Comparison of ENCODE assay signal across 13 cellular contexts in the genomic region with DNA sequence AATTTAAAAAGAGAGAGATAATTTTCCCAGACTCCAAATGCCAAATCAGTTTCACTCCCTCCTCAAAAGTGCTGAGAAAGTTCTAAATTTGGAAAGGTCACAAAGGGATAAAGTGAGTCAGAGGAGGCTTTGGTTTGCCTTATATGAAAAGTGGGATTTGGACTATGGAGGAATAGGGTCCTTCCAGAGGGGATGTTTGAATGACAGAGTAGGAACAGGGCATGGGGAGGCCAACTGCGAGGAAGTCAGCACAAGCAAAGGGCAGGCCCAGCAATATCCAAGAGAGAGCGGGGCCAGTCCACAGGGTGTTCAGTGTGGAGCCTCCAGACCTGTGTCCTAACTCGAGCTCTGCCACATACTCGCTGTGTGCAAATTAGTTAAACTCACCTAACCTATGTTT. TPM values are rescaled to one million over a fixed set of nuclear protein-coding genes. Genes with fewer than 3 reads are reported as not detected.
DNase-seq lines count a peak whose midpoint lies in the region; ATAC-seq and TF ChIP-seq lines count a peak whose summit lies in the region.
"Had no signal": no experiment of that assay in that cellular context is flagged by ENCODE, and none has a peak within 500 bp of the region (broad histone marks: within the 10 kb centered on the region; RNA-seq: fewer than 3 reads in every experiment).

No MANE protein-coding gene starts in this region.

- no peaks in the 10 kb centered on the region for H3K9me3 ChIP-seq in gastroesophageal sphincter
- H3K9me3 ChIP-seq in neuronal stem cell (replicated peaks in 1 of 2; ENCODE audit: control insufficient read depth in 2 of 2, insufficient read depth in 1 of 2, low read depth in 1 of 2, low read length in 2 of 2) = no peaks in the 10 kb centered on the region
- no peaks in the 10 kb centered on the region for H3K9me3 ChIP-seq in thyroid gland
- H3K9me3 ChIP-seq in MM.1S (replicated peaks; ENCODE audit: insufficient read depth, low read length) = no peaks in the 10 kb centered on the region
- no peaks in the 10 kb centered on the region for H3K9me3 ChIP-seq in effector memory CD4-positive, alpha-beta T cell (ENCODE audit: control insufficient read depth, low read length)

- H3K9me2 ChIP-seq in MM.1S (replicated peaks; ENCODE audit: insufficient read depth, low read length) = no peaks in the 10 kb centered on the region

- H3K36me3 ChIP-seq in gastroesophageal sphincter = no peaks in the 10 kb centered on the region
- no peaks in the 10 kb centered on the region for H3K36me3 ChIP-seq in neuronal stem cell (replicated peaks in 1 of 2; ENCODE audit: control insufficient read depth in 2 of 2, insufficient read depth in 2 of 2, low read length in 2 of 2)
- no peaks in the 10 kb centered on the region for H3K36me3 ChIP-seq in thyroid gland
- H3K36me3 ChIP-seq in MM.1S (replicated peaks; ENCODE audit: insufficient read depth, low read length) = no peaks in the 10 kb centered on the region
- H3K36me3 ChIP-seq in effector memory CD4-positive, alpha-beta T cell (ENCODE audit: control insufficient read depth, insufficient read depth, low read length) = no peaks in the 10 kb centered on the region
- H3K36me3 ChIP-seq: brain microvascular endothelial cell had no signal

- H3K18ac ChIP-seq in neuronal stem cell (ENCODE audit: low read length) = no peak overlapping the region

- intact Hi-C loops in thyroid gland (cut with DNase I) = loop anchor here (10.0 kb wide), 1 partner anchor 146 kb away; no protein-coding TSS in a partner anchor

- H3K4me1 ChIP-seq in gastroesophageal sphincter = peaks cover 17 to 82% (median 40%) of the 10 kb centered on the region in 3 donors
- H3K4me1 ChIP-seq in neuronal stem cell (ENCODE audit: control insufficient read depth in 2 of 2, insufficient read depth in 1 of 2, low read depth in 1 of 2, low read length in 2 of 2) = peaks cover 2 to 5% of the 10 kb centered on the region in 2 donors
- no peaks in the 10 kb centered on the region for H3K4me1 ChIP-seq in thyroid gland
- H3K4me1 ChIP-seq in MM.1S (ENCODE audit: low read length) = no peaks in the 10 kb centered on the region
- H3K4me1 ChIP-seq in effector memory CD4-positive, alpha-beta T cell (ENCODE audit: control insufficient read depth, insufficient read depth, low read length, poor library complexity, severe bottlenecking) = no peaks in the 10 kb centered on the region

- peak overlapping the region; percentile 65 for H3K14ac ChIP-seq in neuronal stem cell (ENCODE audit: low read length)

- DNase-seq in neuronal stem cell (ENCODE audit: low spot score) (no peak), thyroid gland (no peak), MM.1S (no peak), NCI-H446 (lab: John Stamatoyannopoulos, UW) (no peak)
- no peak for DNase-seq in effector memory CD4-positive, alpha-beta T cell
- DNase-seq: activated effector memory CD4-positive, alpha-beta T cell treated with Interleukin-2 at 50 U/mL for 16 hours; brain microvascular endothelial cell; mesendoderm; nucleus accumbens had no signal

- no peak overlapping the region for H2AFZ ChIP-seq in neuronal stem cell (ENCODE audit: low read length)
- no peak overlapping the region for H2AFZ ChIP-seq in MM.1S (ENCODE audit: low read length)

- H3K27ac ChIP-seq in VCaP = peak overlapping the region; percentile 97
- peak overlapping the region; percentile 88 to 99 (median 92) for H3K27ac ChIP-seq in gastroesophageal sphincter
- no peak overlapping the region for H3K27ac ChIP-seq in neuronal stem cell (replicated peaks; ENCODE audit: low read length)
- peak overlapping the region in 2 of 3 donors; percentile 7 to 55 for H3K27ac ChIP-seq in thyroid gland
- no peak overlapping the region for H3K27ac ChIP-seq in MM.1S (ENCODE audit: low read length)
- H3K27ac ChIP-seq in effector memory CD4-positive, alpha-beta T cell (ENCODE audit: insufficient read depth, low read length, poor library complexity, severe bottlenecking) = no peak overlapping the region
- H3K27ac ChIP-seq: brain microvascular endothelial cell had no signal

- TF ChIP-seq POLR2A in gastroesophageal sphincter (IDR thresholded peaks at IDR 0.05) = no peak
- no peak for TF ChIP-seq POLR2A in thyroid gland (IDR thresholded peaks at IDR 0.05)

- H4K91ac ChIP-seq in neuronal stem cell (ENCODE audit: low read depth, low read length, poor library complexity) = no peak overlapping the region

- no peaks in the 10 kb centered on the region for H3F3A ChIP-seq in MM.1S (ENCODE audit: insufficient read depth, low read length)

- ATAC-seq in gastroesophageal sphincter (peak; percentile 26), HG02642 (IDR thresholded peaks at IDR 0.05; ENCODE audit: poor library complexity, unreplicated experiment) (no peak)
- ATAC-seq: WTC11 had no signal

- H3K4me3 ChIP-seq in gastroesophageal sphincter = no peak overlapping the region
- no peak overlapping the region for H3K4me3 ChIP-seq in neuronal stem cell (ENCODE audit: low read length in 2 of 2)
- no peak overlapping the region for H3K4me3 ChIP-seq in thyroid gland (replicated peaks in 1 of 3)
- no peak overlapping the region for H3K4me3 ChIP-seq in MM.1S (ENCODE audit: low read length)
- no peak overlapping the region for H3K4me3 ChIP-seq in effector memory CD4-positive, alpha-beta T cell (ENCODE audit: insufficient read depth, low read depth, low read length, poor library complexity, severe bottlenecking)

- H3K4me2 ChIP-seq in neuronal stem cell (ENCODE audit: insufficient read depth, low read length, poor library complexity, severe bottlenecking) (no peak overlapping the region), MM.1S (ENCODE audit: low read depth, low read length) (no peak overlapping the region)

- WGBS in gastroesophageal sphincter (ENCODE audit: low coverage in 1 of 2), 2 donors = 35 to 62% methylated on average over 3 to 4 of the region's 4 CpGs
- no CpG with 5 or more reads among the region's 4 CpGs for WGBS in neuronal stem cell (ENCODE audit: extremely low coverage in 2 of 2, insufficient read length in 2 of 2, insufficient replicate concordance in 1 of 2), 2 donors
- WGBS in thyroid gland, 2 donors = 66 to 72% methylated on average over 4 of the region's 4 CpGs

- H3K27me3 ChIP-seq in gastroesophageal sphincter = no peaks in the 10 kb centered on the region
- no peaks in the 10 kb centered on the region for H3K27me3 ChIP-seq in neuronal stem cell (ENCODE audit: control insufficient read depth in 3 of 3, insufficient read depth in 3 of 3, low read depth in 1 of 3, low read length in 3 of 3)
- no peaks in the 10 kb centered on the region for H3K27me3 ChIP-seq in thyroid gland
- no peaks in the 10 kb centered on the region for H3K27me3 ChIP-seq in MM.1S (replicated peaks; ENCODE audit: insufficient read depth, low read length)
- no peaks in the 10 kb centered on the region for H3K27me3 ChIP-seq in effector memory CD4-positive, alpha-beta T cell (replicated peaks; ENCODE audit: control insufficient read depth, insufficient read depth, low read length, poor library complexity, severe bottlenecking)
- H3K27me3 ChIP-seq: brain microvascular endothelial cell had no signal

- H3K79me1 ChIP-seq in neuronal stem cell (ENCODE audit: low read depth, low read length) = no peaks in the 10 kb centered on the region

- no peak overlapping the region for H3K4ac ChIP-seq in neuronal stem cell (ENCODE audit: low read length)

- H3K23ac ChIP-seq in neuronal stem cell (ENCODE audit: low read depth, low read length, poor library complexity) = no peak overlapping the region

- no peak for TF ChIP-seq CTCF in VCaP (conservative IDR thresholded peaks at IDR 0.05)
- TF ChIP-seq CTCF in gastroesophageal sphincter (IDR thresholded peaks at IDR 0.05) = no peak
- TF ChIP-seq CTCF in thyroid gland (IDR thresholded peaks at IDR 0.05) = no peak
- no peak for TF ChIP-seq CTCF in MM.1S (IDR thresholded peaks at IDR 0.05; ENCODE audit: low read length)

- no peak overlapping the region for H2BK5ac ChIP-seq in neuronal stem cell (ENCODE audit: low read length)

- no peak overlapping the region for H2BK12ac ChIP-seq in neuronal stem cell (ENCODE audit: low read length)

- no peak overlapping the region for H4K8ac ChIP-seq in neuronal stem cell (ENCODE audit: low read depth, low read length)

- no peaks in the 10 kb centered on the region for H4K20me1 ChIP-seq in MM.1S (ENCODE audit: insufficient read depth, low read length)

- no peaks in the 10 kb centered on the region for H3K79me2 ChIP-seq in MM.1S (ENCODE audit: low read length)

- no peak overlapping the region for H2BK15ac ChIP-seq in neuronal stem cell (ENCODE audit: low read length)

- no peak overlapping the region for H2AK5ac ChIP-seq in neuronal stem cell (ENCODE audit: low read depth, low read length)

- no peak for TF ChIP-seq EP300 in gastroesophageal sphincter (IDR thresholded peaks at IDR 0.05)

- H2BK120ac ChIP-seq in neuronal stem cell (ENCODE audit: low read depth, low read length) = no peak overlapping the region

- H3K9ac ChIP-seq in neuronal stem cell (ENCODE audit: low read depth, low read length, poor library complexity) (no peak overlapping the region), MM.1S (ENCODE audit: low read length) (no peak overlapping the region)

RNA-seq across cellular contexts. Expression of a gene that starts 9.8 kb away (rescaled TPM):
- total RNA-seq in gastroesophageal sphincter (10 to 100 TPM; 15.0 to 27.5 (median 19.6) TPM), thyroid gland (10 to 100 TPM in 3 of 4 donors, 1 to 10 TPM in 1; 9.4 to 34.1 (median 17.4) TPM)
- polyA plus RNA-seq in neuronal stem cell (2013, experiment 1 of 2) = 6.8 TPM
- 7.4 TPM for polyA plus RNA-seq in neuronal stem cell (2013, experiment 2 of 2)

RNA-seq across cellular contexts. Expression of a gene that starts 28.3 kb away (rescaled TPM):
- total RNA-seq in gastroesophageal sphincter (1,000 to 10,000 TPM; 5,887 to 9,086 (median 7,887) TPM), thyroid gland (100 to 1,000 TPM in 1 of 4 donors, 10 to 100 TPM in 3; 61.5 to 173 (median 72.2) TPM)
- 115 TPM for polyA plus RNA-seq in neuronal stem cell (2013, experiment 1 of 2)
- polyA plus RNA-seq in neuronal stem cell (2013, experiment 2 of 2) = 108 TPM

Comparison
In these comparisons a context has a peak if more than half of its experiments do, and no peak if none do; other contexts are left out.
1. H3K27ac ChIP-seq: peak in VCaP (single experiment), gastroesophageal sphincter (4 of 4) and thyroid gland (2 of 3); none in neuronal stem cell (single experiment), MM.1S (single experiment) and effector memory CD4-positive, alpha-beta T cell (single experiment).
2. RNA of a gene that starts 28.3 kb away (total RNA-seq): 5,887 to 9,086 TPM in gastroesophageal sphincter; 61.5 to 173 TPM in thyroid gland; every median in the first group is over 10 times any median in the second.